In genomic region chr2:240511351-240512108, GRCh38 we compare ENCODE assay signal across 30 cellular contexts. TPM values are rescaled to one million over a fixed set of nuclear protein-coding genes. Genes with fewer than 3 reads are reported as not detected.
A peak's percentile ranks its signal among the peaks of the same experiment; 100 is the strongest.
DNase-seq lines count a peak whose midpoint lies in the region; ATAC-seq and TF ChIP-seq lines count a peak whose summit lies in the region.
"Had no signal": no experiment of that assay in that cellular context is flagged by ENCODE, and none has a peak within 500 bp of the region (broad histone marks: within the 10 kb centered on the region; RNA-seq: fewer than 3 reads in every experiment).

No MANE protein-coding gene starts in this region.

- H3K9me2 ChIP-seq in Karpas-422 (replicated peaks; ENCODE audit: insufficient read depth, low read length) = no peaks in the 10 kb centered on the region

- CTCF ChIA-PET in activated CD8-positive, alpha-beta memory T cell treated with anti-CD3 and anti-CD28 coated beads, Interleukin-2, amount 10 ng/mL, durations not matched to agents 7 days and 5 days (lab: Charles Lee) = no interaction called here

- H3K36me3 Mint-ChIP-seq in activated CD8-positive, alpha-beta memory T cell treated with anti-CD3 and anti-CD28 coated beads, Interleukin-2, amount 10 ng/mL, durations not matched to agents 7 days and 5 days = no peaks in the 10 kb centered on the region
- peaks cover 14% of the 10 kb centered on the region for H3K36me3 Mint-ChIP-seq in osteocyte (ENCODE audit: unreplicated experiment)
- H3K36me3 Mint-ChIP-seq in activated T-helper 17 cell treated with anti-CD3 and anti-CD28 coated beads, Interleukin-2, amount 50 U/mL, for 72 hours (ENCODE audit: low read depth) = peaks cover 5% of the 10 kb centered on the region
- H3K36me3 Mint-ChIP-seq: activated naive CD4-positive, alpha-beta T cell treated with anti-CD3 and anti-CD28 coated beads, Interleukin-2, amount 50 U/mL, for 72 hours; natural killer cell treated with Interleukin-12 subunit alpha and Interleukin-12 subunit beta and Interleukin-15 and Interleukin-18, amount 100 ng/mL, for 72 hours had no signal

- H3K4me2 ChIP-seq in Karpas-422 (ENCODE audit: low read depth, low read length, poor library complexity, severe bottlenecking) = no peak overlapping the region
- H3K4me2 ChIP-seq: hepatocyte had no signal

- DNase-seq in activated CD8-positive, alpha-beta memory T cell treated with anti-CD3 and anti-CD28 coated beads, Interleukin-2, amount 50 U/mL, for 48 hours = peak; percentile 39
- DNase-seq in activated CD8-positive, alpha-beta memory T cell treated with anti-CD3 and anti-CD28 coated beads, Interleukin-2, amount 10 ng/mL, durations not matched to agents 7 days and 5 days = no peak
- peak; percentile 43 for DNase-seq in H7
- peak; percentile 50 for DNase-seq in islet precursor cell
- DNase-seq in osteocyte (ENCODE audit: extremely low spot score, unreplicated experiment) = peak; percentile 75
- no peak for DNase-seq in Karpas-422
- DNase-seq: AML-193; amygdala; brain microvascular endothelial cell; CD4-positive, CD25-positive, alpha-beta regulatory T cell; DND-41; GF-D8; IMR-90; mucosa of descending colon; NCI-H1436 treated with DMSO at 0.1 percent for 48 hours; NCI-H2081 treated with DMSO at 0.1 percent for 48 hours; NCI-H345; NCI-H748 treated with DMSO at 0.1 percent for 48 hours; Right ventricle myocardium superior; stimulated activated naive CD4-positive, alpha-beta T cell; T-helper 17 cell had no signal

- H4K20me1 ChIP-seq in Karpas-422 (ENCODE audit: insufficient read depth, low read depth, low read length) = no peaks in the 10 kb centered on the region

- H3K36me3 ChIP-seq in H7 (replicated peaks; ENCODE audit: control insufficient read depth, insufficient read depth, low read length) = no peaks in the 10 kb centered on the region
- H3K36me3 ChIP-seq in Karpas-422 (ENCODE audit: insufficient read depth, low read length) = peaks cover 7% of the 10 kb centered on the region; the same call in 1 of the 2 replicates
- H3K36me3 ChIP-seq: brain microvascular endothelial cell had no signal

- H3K9ac ChIP-seq in Karpas-422 (ENCODE audit: low read length) = no peak overlapping the region

- H3K9me3 Mint-ChIP-seq in activated CD8-positive, alpha-beta memory T cell treated with anti-CD3 and anti-CD28 coated beads, Interleukin-2, amount 10 ng/mL, durations not matched to agents 7 days and 5 days (ENCODE audit: low read depth) = no peaks in the 10 kb centered on the region
- no peaks in the 10 kb centered on the region for H3K9me3 Mint-ChIP-seq in osteocyte (ENCODE audit: unreplicated experiment)
- H3K9me3 Mint-ChIP-seq in activated T-helper 17 cell treated with anti-CD3 and anti-CD28 coated beads, Interleukin-2, amount 50 U/mL, for 72 hours = no peaks in the 10 kb centered on the region
- H3K9me3 Mint-ChIP-seq: activated naive CD4-positive, alpha-beta T cell treated with anti-CD3 and anti-CD28 coated beads, Interleukin-2, amount 50 U/mL, for 72 hours; activated T-helper 1 cell treated with anti-CD3 and anti-CD28 coated beads, Interleukin-12 subunit alpha, Interleukin-12 subunit beta, Interleukin-2, Interleukin-4 antibody, amounts not matched to agents 30 ng/mL and 10 ng/mL and 1 ng/mL, durations not matched to agents 14 hours and 24 hours and 36 hours; natural killer cell treated with Interleukin-12 subunit alpha and Interleukin-12 subunit beta and Interleukin-15 and Interleukin-18, amount 100 ng/mL, for 72 hours had no signal

- H3K4me1 ChIP-seq in Karpas-422 (ENCODE audit: low read length) = peaks cover 7% of the 10 kb centered on the region

- H3K27ac Mint-ChIP-seq in activated CD8-positive, alpha-beta memory T cell treated with anti-CD3 and anti-CD28 coated beads, Interleukin-2, amount 10 ng/mL, durations not matched to agents 7 days and 5 days = no peak overlapping the region
- H3K27ac Mint-ChIP-seq in osteocyte (ENCODE audit: unreplicated experiment) = no peak overlapping the region
- H3K27ac Mint-ChIP-seq in activated T-helper 17 cell treated with anti-CD3 and anti-CD28 coated beads, Interleukin-2, amount 50 U/mL, for 72 hours = no peak overlapping the region
- H3K27ac Mint-ChIP-seq: activated T-helper 1 cell treated with anti-CD3 and anti-CD28 coated beads, Interleukin-12 subunit alpha, Interleukin-12 subunit beta, Interleukin-2, Interleukin-4 antibody, amounts not matched to agents 30 ng/mL and 10 ng/mL and 1 ng/mL, durations not matched to agents 14 hours and 24 hours and 36 hours; natural killer cell treated with Interleukin-12 subunit alpha and Interleukin-12 subunit beta and Interleukin-15 and Interleukin-18, amount 100 ng/mL, for 72 hours; T-helper 17 cell had no signal

- H3K27ac ChIP-seq in Karpas-422 (ENCODE audit: low read length) = no peak overlapping the region
- H3K27ac ChIP-seq: brain microvascular endothelial cell, hepatocyte, left lung had no signal

- no peaks in the 10 kb centered on the region for H3K9me3 ChIP-seq in Karpas-422 (ENCODE audit: low read length)
- H3K9me3 ChIP-seq: left lung, mucosa of descending colon had no signal

- H2AFZ ChIP-seq in Karpas-422 (ENCODE audit: low read length) = no peak overlapping the region
- H2AFZ ChIP-seq: hepatocyte had no signal

- H3K27me3 ChIP-seq in H7 (ENCODE audit: control insufficient read depth, insufficient read depth, low read length) (no peaks in the 10 kb centered on the region; the same call in 1 of the 2 replicates), Karpas-422 (ENCODE audit: low read length) (no peaks in the 10 kb centered on the region)
- H3K27me3 ChIP-seq: brain microvascular endothelial cell, hepatocyte, left lung had no signal

- H3K79me2 ChIP-seq in Karpas-422 (ENCODE audit: low read length) = peaks cover 10% of the 10 kb centered on the region
- H3K79me2 ChIP-seq: hepatocyte had no signal

- H3K4me3 ChIP-seq in H7 (ENCODE audit: insufficient read depth, low read depth, low read length) (no peak overlapping the region), Karpas-422 (ENCODE audit: low read length) (no peak overlapping the region)
- H3K4me3 ChIP-seq: hepatocyte, left lung, mucosa of descending colon had no signal

- peaks cover 15% of the 10 kb centered on the region for H3K4me1 Mint-ChIP-seq in activated CD8-positive, alpha-beta memory T cell treated with anti-CD3 and anti-CD28 coated beads, Interleukin-2, amount 10 ng/mL, durations not matched to agents 7 days and 5 days
- peaks cover 5% of the 10 kb centered on the region for H3K4me1 Mint-ChIP-seq in osteocyte (ENCODE audit: unreplicated experiment)
- peaks cover 6% of the 10 kb centered on the region for H3K4me1 Mint-ChIP-seq in activated T-helper 17 cell treated with anti-CD3 and anti-CD28 coated beads, Interleukin-2, amount 50 U/mL, for 72 hours

- H3K27me3 Mint-ChIP-seq in activated CD8-positive, alpha-beta memory T cell treated with anti-CD3 and anti-CD28 coated beads, Interleukin-2, amount 10 ng/mL, durations not matched to agents 7 days and 5 days = no peaks in the 10 kb centered on the region
- no peaks in the 10 kb centered on the region for H3K27me3 Mint-ChIP-seq in osteocyte (ENCODE audit: unreplicated experiment)
- no peaks in the 10 kb centered on the region for H3K27me3 Mint-ChIP-seq in activated T-helper 17 cell treated with anti-CD3 and anti-CD28 coated beads, Interleukin-2, amount 50 U/mL, for 72 hours
- H3K27me3 Mint-ChIP-seq: CD4-positive, CD25-positive, alpha-beta regulatory T cell; natural killer cell treated with Interleukin-12 subunit alpha and Interleukin-12 subunit beta and Interleukin-15 and Interleukin-18, amount 100 ng/mL, for 72 hours; T-helper 17 cell had no signal

- ATAC-seq in activated CD8-positive, alpha-beta memory T cell treated with anti-CD3 and anti-CD28 coated beads, Interleukin-2, amount 10 ng/mL, durations not matched to agents 7 days and 5 days = no peak
- ATAC-seq in HG03378 (IDR thresholded peaks at IDR 0.05; ENCODE audit: unreplicated experiment) = no peak
- ATAC-seq in activated T-helper 17 cell treated with anti-CD3 and anti-CD28 coated beads, Interleukin-2, amount 50 U/mL, for 72 hours (replicated peaks) = no peak
- ATAC-seq: activated CD4-positive, CD25-positive, alpha-beta regulatory T cell treated with anti-CD3 and anti-CD28 coated beads, Interleukin-2, amount 50 U/mL, for 24 hours; activated naive CD4-positive, alpha-beta T cell treated with anti-CD3 and anti-CD28 coated beads, Interleukin-2, amount 50 U/mL, for 72 hours; left lung; mucosa of descending colon; natural killer cell treated with Interleukin-12 subunit alpha and Interleukin-12 subunit beta and Interleukin-15 and Interleukin-18, amount 100 ng/mL, for 72 hours; Panc1; T-helper 17 cell had no signal

- H3K4me3 Mint-ChIP-seq in activated CD8-positive, alpha-beta memory T cell treated with anti-CD3 and anti-CD28 coated beads, Interleukin-2, amount 10 ng/mL, durations not matched to agents 7 days and 5 days = no peak overlapping the region
- no peak overlapping the region for H3K4me3 Mint-ChIP-seq in osteocyte (ENCODE audit: unreplicated experiment)
- H3K4me3 Mint-ChIP-seq in activated T-helper 17 cell treated with anti-CD3 and anti-CD28 coated beads, Interleukin-2, amount 50 U/mL, for 72 hours = no peak overlapping the region
- H3K4me3 Mint-ChIP-seq: activated T-helper 1 cell treated with anti-CD3 and anti-CD28 coated beads, Interleukin-12 subunit alpha, Interleukin-12 subunit beta, Interleukin-2, Interleukin-4 antibody, amounts not matched to agents 30 ng/mL and 10 ng/mL and 1 ng/mL, durations not matched to agents 14 hours and 24 hours and 36 hours; CD4-positive, CD25-positive, alpha-beta regulatory T cell; natural killer cell treated with Interleukin-12 subunit alpha and Interleukin-12 subunit beta and Interleukin-15 and Interleukin-18, amount 100 ng/mL, for 72 hours; T-helper 17 cell had no signal

- TF ChIP-seq CTCF in osteocyte (IDR thresholded peaks at IDR 0.05) = no peak

RNA-seq across cellular contexts. Expression of gene ANKMY1, which starts 46.3 kb away (rescaled TPM):
- 10 to 100 TPM; 21.3 to 33.5 TPM for total RNA-seq in activated CD8-positive, alpha-beta memory T cell treated with anti-CD3 and anti-CD28 coated beads, Interleukin-2, amount 10 ng/mL, durations not matched to agents 7 days and 5 days
- 3.6 and 8.9 TPM in 2 replicates for total RNA-seq in H7 (2014; rRNA removed; shearing (Covaris generic))
- 16.9 and 28.5 TPM in 2 replicates for total RNA-seq in osteocyte
- total RNA-seq in activated T-helper 17 cell treated with anti-CD3 and anti-CD28 coated beads, Interleukin-2, amount 50 U/mL, for 72 hours = 10 to 100 TPM; 14.5 to 28.8 TPM
- 25.7 and 30.8 TPM in 2 replicates for total RNA-seq in Karpas-422 (2014; rRNA removed; shearing (Covaris generic); ENCODE audit: low replicate concordance)

RNA-seq across cellular contexts. Expression of gene DUSP28, which starts 48.6 kb away (rescaled TPM):
- total RNA-seq in activated CD8-positive, alpha-beta memory T cell treated with anti-CD3 and anti-CD28 coated beads, Interleukin-2, amount 10 ng/mL, durations not matched to agents 7 days and 5 days = 10 to 100 TPM; 10.0 to 10.1 TPM
- total RNA-seq in H7 (2014; rRNA removed; shearing (Covaris generic)) = 2.4 and 2.5 TPM in 2 replicates
- 3.8 and 5.9 TPM in 2 replicates for total RNA-seq in osteocyte
- 1 to 10 TPM; 3.6 to 8.3 TPM for total RNA-seq in activated T-helper 17 cell treated with anti-CD3 and anti-CD28 coated beads, Interleukin-2, amount 50 U/mL, for 72 hours
- 8.1 and 9.3 TPM in 2 replicates for total RNA-seq in Karpas-422 (2014; rRNA removed; shearing (Covaris generic); ENCODE audit: low replicate concordance)

RNA-seq across cellular contexts. Expression of gene RNPEPL1, which starts 56.8 kb away (rescaled TPM):
- 100 to 1,000 TPM; 101 to 152 TPM for total RNA-seq in activated CD8-positive, alpha-beta memory T cell treated with anti-CD3 and anti-CD28 coated beads, Interleukin-2, amount 10 ng/mL, durations not matched to agents 7 days and 5 days
- total RNA-seq in H7 (2014; rRNA removed; shearing (Covaris generic)) = 10.3 and 15.2 TPM in 2 replicates
- total RNA-seq in osteocyte = 56.5 and 64.0 TPM in 2 replicates
- total RNA-seq in activated T-helper 17 cell treated with anti-CD3 and anti-CD28 coated beads, Interleukin-2, amount 50 U/mL, for 72 hours = 10 to 100 TPM; 27.2 to 52.7 TPM
- total RNA-seq in Karpas-422 (2014; rRNA removed; shearing (Covaris generic); ENCODE audit: low replicate concordance) = 28.4 and 44.0 TPM in 2 replicates

Comparison
In these comparisons a context has a peak if more than half of its experiments do, and no peak if none do; other contexts are left out.
1. DNase-seq: peak in activated CD8-positive, alpha-beta memory T cell treated with anti-CD3 and anti-CD28 coated beads, Interleukin-2, amount 50 U/mL, for 48 hours (single experiment), H7 (single experiment), islet precursor cell (single experiment) and osteocyte (single experiment); none in activated CD8-positive, alpha-beta memory T cell treated with anti-CD3 and anti-CD28 coated beads, Interleukin-2, amount 10 ng/mL, durations not matched to agents 7 days and 5 days (single experiment) and Karpas-422 (single experiment).